In genomic region chr10:72802291-72803118, GRCh38 we compare ENCODE assay signal across 9 cellular contexts.
DNase-seq lines count a peak whose midpoint lies in the region; ATAC-seq and TF ChIP-seq lines count a peak whose summit lies in the region.
"Had no signal": no experiment of that assay in that cellular context is flagged by ENCODE, and none has a peak within 500 bp of the region (broad histone marks: within the 10 kb centered on the region; RNA-seq: fewer than 3 reads in every experiment).

No MANE protein-coding gene starts in this region.

- H3K36me3 ChIP-seq in adrenal gland (replicated peaks in 1 of 2) (no peaks in the 10 kb centered on the region), left ventricle myocardium inferior (no peaks in the 10 kb centered on the region), thoracic aorta (no peaks in the 10 kb centered on the region)

- CTCF ChIA-PET in activated naive CD4-positive, alpha-beta T cell treated with anti-CD3 and anti-CD28 coated beads, Interleukin-2, amount 10 ng/mL, durations not matched to agents 7 days and 5 days (lab: Charles Lee), result interaction anchor here (1.3 kb wide), 1 partner anchor 46 kb away, joined by 8 read pairs; no protein-coding TSS in a partner anchor

- H3K36me3 Mint-ChIP-seq in activated naive CD4-positive, alpha-beta T cell treated with anti-CD3 and anti-CD28 coated beads, Interleukin-2, amount 10 ng/mL, durations not matched to agents 7 days and 5 days, result no peaks in the 10 kb centered on the region

- H3K4me1 ChIP-seq in adrenal gland (replicated peaks in 1 of 2) (peaks cover 0 to 13% of the 10 kb centered on the region in 2 donors), left ventricle myocardium inferior (peaks cover 31% of the 10 kb centered on the region), thoracic aorta (ENCODE audit: control insufficient read depth in 1 of 2, low read depth in 2 of 2) (peaks cover 12 to 14% of the 10 kb centered on the region in 2 donors)

- H3K4me3 ChIP-seq in adrenal gland (peak overlapping the region in 1 of 4 donors; percentile 13), left ventricle myocardium inferior (peak overlapping the region; percentile 36), thoracic aorta (peak overlapping the region; percentile 18)

- DNase-seq in HPDE6-E6E7 (ENCODE audit: extremely low spot score) (peak; percentile 23), adrenal gland (no peak), left ventricle myocardium inferior (no peak), thoracic aorta (ENCODE audit: low spot score) (no peak), NCI-H446 treated with DMSO at 0.1 percent for 48 hours (lab: John Stamatoyannopoulos, UW) (no peak), retina (no peak)
- DNase-seq in activated naive CD4-positive, alpha-beta T cell treated with anti-CD3 and anti-CD28 coated beads, Interleukin-2, amount 10 ng/mL, durations not matched to agents 7 days and 5 days, result no peak
- DNase-seq: SHP77 had no signal

- no peaks in the 10 kb centered on the region for H3K9me3 Mint-ChIP-seq in activated naive CD4-positive, alpha-beta T cell treated with anti-CD3 and anti-CD28 coated beads, Interleukin-2, amount 10 ng/mL, durations not matched to agents 7 days and 5 days
- H3K9me3 Mint-ChIP-seq: stimulated activated naive CD8-positive, alpha-beta T cell treated with anti-CD3 and anti-CD28 coated beads, Interleukin-15, Interleukin-2, amounts not matched to agents 100 ng/mL and 50 ng/mL, for 24 hours had no signal

- no peak for TF ChIP-seq POLR2A in adrenal gland (IDR thresholded peaks at IDR 0.05)

- H3K27ac Mint-ChIP-seq in activated naive CD4-positive, alpha-beta T cell treated with anti-CD3 and anti-CD28 coated beads, Interleukin-2, amount 10 ng/mL, durations not matched to agents 7 days and 5 days, result no peak overlapping the region
- H3K27ac Mint-ChIP-seq: stimulated activated naive CD8-positive, alpha-beta T cell treated with anti-CD3 and anti-CD28 coated beads, Interleukin-15, Interleukin-2, amounts not matched to agents 100 ng/mL and 50 ng/mL, for 24 hours had no signal

- intact Hi-C loops in adrenal gland (cut with DNase I), result no loop called here
- intact Hi-C loops in left ventricle myocardium inferior (cut with micrococcal nuclease), result no loop called here

- peaks cover 10% of the 10 kb centered on the region for H3K4me1 Mint-ChIP-seq in activated naive CD4-positive, alpha-beta T cell treated with anti-CD3 and anti-CD28 coated beads, Interleukin-2, amount 10 ng/mL, durations not matched to agents 7 days and 5 days

- H3K9me3 ChIP-seq in adrenal gland (replicated peaks in 1 of 3) (no peaks in the 10 kb centered on the region), left ventricle myocardium inferior (replicated peaks) (no peaks in the 10 kb centered on the region), thoracic aorta (no peaks in the 10 kb centered on the region)

- H3K27me3 Mint-ChIP-seq in activated naive CD4-positive, alpha-beta T cell treated with anti-CD3 and anti-CD28 coated beads, Interleukin-2, amount 10 ng/mL, durations not matched to agents 7 days and 5 days, result peaks cover 3% of the 10 kb centered on the region
- H3K27me3 Mint-ChIP-seq: stimulated activated naive CD8-positive, alpha-beta T cell treated with anti-CD3 and anti-CD28 coated beads, Interleukin-15, Interleukin-2, amounts not matched to agents 100 ng/mL and 50 ng/mL, for 24 hours had no signal

- TF ChIP-seq CTCF in adrenal gland (IDR thresholded peaks at IDR 0.05) (no peak), left ventricle myocardium inferior (IDR thresholded peaks at IDR 0.05; ENCODE audit: borderline replicate concordance) (no peak), thoracic aorta (IDR thresholded peaks at IDR 0.05) (no peak)

- H3K27ac ChIP-seq in adrenal gland (peak overlapping the region in 4 of 5 donors; percentile 2 to 29 (median 8)), left ventricle myocardium inferior (replicated peaks) (peak overlapping the region; percentile 55), thoracic aorta (peak overlapping the region; percentile 1 to 40)

- no peaks in the 10 kb centered on the region for H3K27me3 ChIP-seq in adrenal gland
- no peaks in the 10 kb centered on the region for H3K27me3 ChIP-seq in left ventricle myocardium inferior (ENCODE audit: low read depth)
- H3K27me3 ChIP-seq in thoracic aorta (replicated peaks; ENCODE audit: insufficient read depth), result no peaks in the 10 kb centered on the region

- 37 to 48% (median 42%) methylated on average over 6 of the region's 6 CpGs for WGBS in adrenal gland, 4 donors

- no peak overlapping the region for H3K4me3 Mint-ChIP-seq in activated naive CD4-positive, alpha-beta T cell treated with anti-CD3 and anti-CD28 coated beads, Interleukin-2, amount 10 ng/mL, durations not matched to agents 7 days and 5 days
- H3K4me3 Mint-ChIP-seq: stimulated activated naive CD8-positive, alpha-beta T cell treated with anti-CD3 and anti-CD28 coated beads, Interleukin-15, Interleukin-2, amounts not matched to agents 100 ng/mL and 50 ng/mL, for 24 hours had no signal

- ATAC-seq in thoracic aorta (ENCODE audit: insufficient number of reproducible peaks, low FRiP score, low read depth), result no peak
